In the genomic region with DNA sequence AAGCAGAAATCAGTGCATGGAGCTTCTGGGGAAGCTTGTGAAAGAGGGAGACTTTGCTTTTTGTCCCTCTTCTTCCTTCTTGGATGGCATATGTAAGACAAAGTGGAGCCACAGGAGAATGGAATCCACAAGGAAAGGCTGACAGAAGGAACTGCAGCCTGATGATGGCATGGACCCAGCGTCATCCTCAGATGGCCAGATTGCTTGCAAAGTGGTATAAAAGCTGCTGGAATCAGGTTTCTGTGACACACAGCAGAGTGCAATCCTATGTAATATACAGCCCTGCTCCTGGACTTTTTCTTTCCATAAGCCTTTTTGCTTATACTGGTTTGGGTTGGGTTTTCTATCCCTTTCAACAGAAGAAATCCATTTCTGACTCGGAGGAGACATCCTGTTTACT, we compare ENCODE assay signal across 15 cellular contexts. TPM values are rescaled to one million over a fixed set of nuclear protein-coding genes. Genes with fewer than 3 reads are reported as not detected.
DNase-seq lines count a peak whose midpoint lies in the region; ATAC-seq and TF ChIP-seq lines count a peak whose summit lies in the region.
"Had no signal": no experiment of that assay in that cellular context is flagged by ENCODE, and none has a peak within 500 bp of the region (broad histone marks: within the 10 kb centered on the region; RNA-seq: fewer than 3 reads in every experiment).

No MANE protein-coding gene starts in this region.

- DNase-seq in AG08395 (ENCODE audit: low spot score) (peak; percentile 62), PC-3 (no peak), fibroblast of peridontal ligament (ENCODE audit: extremely low read depth) (peak; percentile 73), psoas muscle (no peak), NCI-H526 treated with DMSO at 0.1 percent for 48 hours (lab: John Stamatoyannopoulos, UW) (no peak), ACHN (no peak), retina (no peak)
- DNase-seq: activated CD4-positive, alpha-beta memory T cell treated with anti-CD3 and anti-CD28 coated beads, Interleukin-2, amount 10 ng/mL, durations not matched to agents 7 days and 5 days; KG1; NCI-H146; NCI-H510A treated with DMSO at 0.1 percent for 48 hours; T-helper 9 cell; thyroid gland had no signal

- no peaks in the 10 kb centered on the region for H3F3A ChIP-seq in PC-3 (ENCODE audit: low read length, unreplicated experiment)

- no TSS peak for BruUV-seq in PC-3 (replicated peaks; lab: Mats Ljungman, UMichigan)

- H3K9me3 ChIP-seq in PC-3 (ENCODE audit: low read length) (no peaks in the 10 kb centered on the region), psoas muscle (no peaks in the 10 kb centered on the region)
- H3K9me3 ChIP-seq: thyroid gland had no signal

- H3K79me2 ChIP-seq in PC-3 (ENCODE audit: low read length) = no peaks in the 10 kb centered on the region

- ATAC-seq in PC-3 (peak; percentile 23; the same call in 1 of the 2 replicates), psoas muscle (peak in 1 of 4 donors; percentile 24), GM18511 (IDR thresholded peaks at IDR 0.05; ENCODE audit: unreplicated experiment) (no peak)
- ATAC-seq: left lobe of liver had no signal

- CTCF ChIA-PET in PC-3 (lab: Charles Lee) = no interaction called here

- H2AFZ ChIP-seq in PC-3 (ENCODE audit: low read length) = no peak overlapping the region

- in situ Hi-C loops in ACHN (cut with HindIII; ENCODE audit: low pct_ligation_motif_present, low pct_unique_long_range_greater_than_20kb, low sequenced_read_pairs) = no loop called here

- H3K27ac ChIP-seq in PC-3 (ENCODE audit: low read length) (no peak overlapping the region), psoas muscle (peak overlapping the region; percentile 53)
- H3K27ac ChIP-seq: thyroid gland had no signal

- H3K4me1 ChIP-seq in PC-3 (ENCODE audit: insufficient read depth, low read length) = no peaks in the 10 kb centered on the region; the same call in 1 of the 2 replicates
- peaks cover 12% of the 10 kb centered on the region for H3K4me1 ChIP-seq in psoas muscle

- no peak overlapping the region for H3K9ac ChIP-seq in PC-3 (ENCODE audit: low read length)

- intact Hi-C loops in PC-3 (cut with micrococcal nuclease) = no loop called here
- intact Hi-C loops in psoas muscle (cut with DNase I) = no loop called here

- no peak overlapping the region for H3K4me2 ChIP-seq in PC-3 (ENCODE audit: low read length)

- H3K9me2 ChIP-seq in PC-3 (replicated peaks; ENCODE audit: low read length) = no peaks in the 10 kb centered on the region

- POLR2A ChIA-PET in PC-3 (lab: Charles Lee; ENCODE audit: unreplicated experiment) = no interaction called here

- no peaks in the 10 kb centered on the region for H3K27me3 ChIP-seq in PC-3 (ENCODE audit: low read length)
- no peaks in the 10 kb centered on the region for H3K27me3 ChIP-seq in psoas muscle (ENCODE audit: insufficient read depth in 3 of 3, low read length in 2 of 3)
- H3K27me3 ChIP-seq: thyroid gland had no signal

- no peaks in the 10 kb centered on the region for H4K20me1 ChIP-seq in PC-3 (ENCODE audit: low read length)

- no peaks in the 10 kb centered on the region for H3K36me3 ChIP-seq in PC-3 (ENCODE audit: low read depth, low read length)
- no peaks in the 10 kb centered on the region for H3K36me3 ChIP-seq in psoas muscle (ENCODE audit: insufficient read depth in 1 of 2, low read depth in 1 of 2)
- H3K36me3 ChIP-seq: thyroid gland had no signal

- TF ChIP-seq CTCF in PC-3 (conservative IDR thresholded peaks at IDR 0.05; ENCODE audit: low read depth, low read length) = no peak
- no peak for TF ChIP-seq CTCF in psoas muscle (IDR thresholded peaks at IDR 0.05)

- WGBS in psoas muscle, 3 donors = 66 to 82% (median 66%) methylated on average over 2 of the region's 2 CpGs

- H3K4me3 ChIP-seq in PC-3 (ENCODE audit: low read length) (no peak overlapping the region), psoas muscle (no peak overlapping the region)
- H3K4me3 ChIP-seq: thyroid gland had no signal

RNA-seq across cellular contexts. Expression of a gene that starts 31.5 kb away (rescaled TPM):
- total RNA-seq in PC-3 (2014; rRNA removed) (0.86 and 2.7 TPM in 2 replicates), psoas muscle (100 to 1,000 TPM; 175 to 687 (median 372) TPM)
- polyA plus RNA-seq in psoas muscle = 100 to 1,000 TPM; 111 to 331 (median 170) TPM

RNA-seq across cellular contexts. Expression of a gene that starts 40.3 kb away (rescaled TPM):
- 81.4 and 122 TPM in 2 replicates for total RNA-seq in PC-3 (2014; rRNA removed)
- total RNA-seq in psoas muscle = 10 to 100 TPM; 28.7 to 46.9 (median 40.7) TPM
- polyA plus RNA-seq in psoas muscle = 10 to 100 TPM; 60.5 to 99.1 (median 80.3) TPM

RNA-seq across cellular contexts. Expression of a gene that starts 53.6 kb away (rescaled TPM):
- total RNA-seq in PC-3 (2014; rRNA removed) = 133 and 157 TPM in 2 replicates
- 100 to 1,000 TPM; 132 to 230 (median 154) TPM for total RNA-seq in psoas muscle
- 100 to 1,000 TPM in 1 of 3 donors, 10 to 100 TPM in 2; 47.0 to 123 (median 58.2) TPM for polyA plus RNA-seq in psoas muscle

Comparison
In these comparisons a context has a peak if more than half of its experiments do, and no peak if none do; other contexts are left out.
1. DNase-seq: peak in AG08395 (single experiment) and fibroblast of peridontal ligament (single experiment); none in PC-3 (single experiment), psoas muscle (0 of 2), NCI-H526 treated with DMSO at 0.1 percent for 48 hours (single experiment), ACHN (single experiment) and retina (single experiment).
2. RNA of a gene that starts 31.5 kb away (total RNA-seq): 175 to 687 TPM in psoas muscle; 0.86 to 2.7 TPM in PC-3; every median in the first group is over 10 times any median in the second.